Comparison of ENCODE assay signal across 11 cellular contexts in the genomic region with DNA sequence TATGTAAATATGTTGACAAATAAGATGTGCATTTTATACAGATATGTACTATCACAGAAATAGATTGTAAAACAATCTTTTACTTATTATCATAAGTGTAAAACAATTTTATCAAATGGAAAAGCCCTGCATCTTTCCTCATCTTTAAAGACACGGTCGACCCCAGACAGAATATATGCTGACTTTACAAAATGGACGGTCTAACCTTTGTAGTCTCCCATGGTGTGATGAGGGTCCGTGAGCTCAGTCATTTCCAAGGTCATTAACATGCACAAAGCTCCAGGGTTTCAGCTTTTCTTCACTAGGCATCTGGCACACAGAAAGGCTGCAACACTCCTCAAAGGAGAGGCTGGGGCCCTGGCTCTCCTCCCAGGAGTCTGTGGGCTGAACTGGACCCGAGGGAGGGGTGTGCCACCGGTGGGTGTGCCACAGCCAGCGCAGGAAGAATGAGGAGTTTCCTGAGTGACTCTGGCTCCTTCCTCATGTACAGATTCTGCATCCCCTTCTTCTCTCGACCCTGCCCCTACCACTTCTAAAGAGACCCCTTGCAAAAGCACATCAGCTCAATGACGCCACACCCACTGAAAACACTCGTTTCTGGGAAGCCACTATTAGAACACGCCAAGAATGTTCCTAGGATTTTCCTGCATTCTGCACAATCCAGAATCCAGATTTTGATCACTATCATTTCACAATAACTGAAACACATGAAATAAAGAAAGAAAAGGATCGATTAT. TPM values are rescaled to one million over a fixed set of nuclear protein-coding genes. Genes with fewer than 3 reads are reported as not detected.
A peak's percentile ranks its signal among the peaks of the same experiment; 100 is the strongest.
DNase-seq lines count a peak whose midpoint lies in the region; ATAC-seq and TF ChIP-seq lines count a peak whose summit lies in the region.
"Had no signal": no experiment of that assay in that cellular context is flagged by ENCODE, and none has a peak within 500 bp of the region (broad histone marks: within the 10 kb centered on the region; RNA-seq: fewer than 3 reads in every experiment).

No MANE protein-coding gene starts in this region.

- H3K36me3 Mint-ChIP-seq in activated CD4-positive, alpha-beta memory T cell treated with anti-CD3 and anti-CD28 coated beads, Interleukin-2, amount 10 ng/mL, durations not matched to agents 7 days and 5 days (ENCODE audit: low read depth): no peaks in the 10 kb centered on the region

- DNase-seq in EH (ENCODE audit: low read depth) (peak; percentile 60), body of pancreas (peak; percentile 38 to 64 (median 62)), hepatocyte (ENCODE audit: low spot score) (peak; percentile 80), sciatic nerve (ENCODE audit: low spot score) (peak; percentile 67), NCI-H2029 (lab: John Stamatoyannopoulos, UW) (no peak)
- DNase-seq in activated CD4-positive, alpha-beta memory T cell treated with anti-CD3 and anti-CD28 coated beads, Interleukin-2, amount 10 ng/mL, durations not matched to agents 7 days and 5 days: no peak
- DNase-seq in activated CD4-positive, CD25-positive, alpha-beta regulatory T cell treated with anti-CD3 and anti-CD28 coated beads, Interleukin-2, amount 50 U/mL, for 72 hours: no peak
- DNase-seq: NCI-H1694 treated with DMSO at 0.1 percent for 48 hours; stimulated activated CD4-positive, alpha-beta T cell treated with anti-CD3 and anti-CD28 coated beads, Interleukin-4, amount 100 ng/mL, for 24 hours had no signal

- H3K4me2 ChIP-seq in hepatocyte: peak overlapping the region; percentile 66

- no peaks in the 10 kb centered on the region for H3K9me3 Mint-ChIP-seq in activated CD4-positive, alpha-beta memory T cell treated with anti-CD3 and anti-CD28 coated beads, Interleukin-2, amount 10 ng/mL, durations not matched to agents 7 days and 5 days

- H3K27me3 ChIP-seq in body of pancreas (no peaks in the 10 kb centered on the region), hepatocyte (no peaks in the 10 kb centered on the region)

- H3K9me3 ChIP-seq in body of pancreas (no peaks in the 10 kb centered on the region), hepatocyte (ENCODE audit: low read depth) (no peaks in the 10 kb centered on the region)

- H3K27ac ChIP-seq in body of pancreas (peak overlapping the region; percentile 79 to 95 (median 91)), hepatocyte (peak overlapping the region; percentile 93)
- H3K27ac ChIP-seq: VCaP had no signal

- peaks cover 9% of the 10 kb centered on the region for H3K79me2 ChIP-seq in hepatocyte

- H3K36me3 ChIP-seq in body of pancreas (replicated peaks in 1 of 2; ENCODE audit: insufficient read depth in 1 of 2, low read depth in 2 of 2): no peaks in the 10 kb centered on the region
- no peaks in the 10 kb centered on the region for H3K36me3 ChIP-seq in hepatocyte (replicated peaks; ENCODE audit: insufficient read depth, low read depth)

- no peak overlapping the region for H3K4me3 ChIP-seq in body of pancreas
- no peak overlapping the region for H3K4me3 ChIP-seq in hepatocyte

- CTCF ChIA-PET in activated CD4-positive, alpha-beta memory T cell treated with anti-CD3 and anti-CD28 coated beads, Interleukin-2, amount 10 ng/mL, durations not matched to agents 7 days and 5 days (lab: Charles Lee): no interaction called here

- no peaks in the 10 kb centered on the region for H3K9me2 ChIP-seq in hepatocyte (replicated peaks; ENCODE audit: insufficient read depth)

- intact Hi-C loops in body of pancreas (cut with DNase I): no loop called here
- intact Hi-C loops in sciatic nerve (cut with DNase I): no loop called here

- 21 to 39% methylated on average over 10 to 12 of the region's 12 CpGs for WGBS in body of pancreas, 2 donors
- 48% methylated on average over 12 of the region's 12 CpGs for WGBS in hepatocyte (ENCODE audit: low lambda C conversion rate, missing lambda C conversion rate)

- H3K4me1 ChIP-seq in body of pancreas (peaks cover 57% of the 10 kb centered on the region), hepatocyte (ENCODE audit: insufficient read depth) (peaks cover 50% of the 10 kb centered on the region)

- ATAC-seq in body of pancreas (peak; percentile 58), sciatic nerve (peak; percentile 77), GM18520 (IDR thresholded peaks at IDR 0.05; ENCODE audit: unreplicated experiment) (no peak)

- TF ChIP-seq CTCF in body of pancreas (IDR thresholded peaks at IDR 0.05) (no peak), hepatocyte (IDR thresholded peaks at IDR 0.05; ENCODE audit: poor library complexity) (no peak)

- TF ChIP-seq POLR2A in body of pancreas (IDR thresholded peaks at IDR 0.05): no peak

- H2AFZ ChIP-seq in hepatocyte: no peak overlapping the region

- peaks cover 4% of the 10 kb centered on the region for H3K27me3 Mint-ChIP-seq in activated CD4-positive, alpha-beta memory T cell treated with anti-CD3 and anti-CD28 coated beads, Interleukin-2, amount 10 ng/mL, durations not matched to agents 7 days and 5 days

- H3K4me1 Mint-ChIP-seq in activated CD4-positive, alpha-beta memory T cell treated with anti-CD3 and anti-CD28 coated beads, Interleukin-2, amount 10 ng/mL, durations not matched to agents 7 days and 5 days: no peaks in the 10 kb centered on the region

- H3K27ac Mint-ChIP-seq in activated CD4-positive, alpha-beta memory T cell treated with anti-CD3 and anti-CD28 coated beads, Interleukin-2, amount 10 ng/mL, durations not matched to agents 7 days and 5 days: no peak overlapping the region

- H4K20me1 ChIP-seq in hepatocyte (ENCODE audit: insufficient read depth, poor library complexity, severe bottlenecking): no peaks in the 10 kb centered on the region

- H3K4me3 Mint-ChIP-seq in activated CD4-positive, alpha-beta memory T cell treated with anti-CD3 and anti-CD28 coated beads, Interleukin-2, amount 10 ng/mL, durations not matched to agents 7 days and 5 days: no peak overlapping the region

- POLR2A ChIA-PET in activated CD4-positive, alpha-beta memory T cell treated with anti-CD3 and anti-CD28 coated beads, Interleukin-2, amount 10 ng/mL, durations not matched to agents 7 days and 5 days (lab: Charles Lee): no interaction called here

RNA-seq across cellular contexts. Expression of a gene that starts 26.2 kb away (rescaled TPM):
- total RNA-seq in body of pancreas: 10 to 100 TPM; 34.6 to 54.7 TPM
- 31.6 and 37.9 TPM in 2 replicates for total RNA-seq in hepatocyte
- 19.8 and 20.8 TPM in 2 replicates for polyA plus RNA-seq in hepatocyte
- total RNA-seq in sciatic nerve: 140 TPM
- 10 to 100 TPM; 91.5 to 97.9 TPM for total RNA-seq in activated CD4-positive, alpha-beta memory T cell treated with anti-CD3 and anti-CD28 coated beads, Interleukin-2, amount 10 ng/mL, durations not matched to agents 7 days and 5 days

Comparison
In these comparisons a context has a peak if more than half of its experiments do, and no peak if none do; other contexts are left out.
1. DNase-seq: peak in EH (single experiment), body of pancreas (4 of 4), hepatocyte (single experiment) and sciatic nerve (single experiment); none in activated CD4-positive, alpha-beta memory T cell treated with anti-CD3 and anti-CD28 coated beads, Interleukin-2, amount 10 ng/mL, durations not matched to agents 7 days and 5 days (single experiment), activated CD4-positive, CD25-positive, alpha-beta regulatory T cell treated with anti-CD3 and anti-CD28 coated beads, Interleukin-2, amount 50 U/mL, for 72 hours (single experiment) and NCI-H2029 (single experiment).